ENCODE assay signal across 8 cellular contexts in genomic region chr5:171387970-171388815, GRCh38. TPM values are rescaled to one million over a fixed set of nuclear protein-coding genes. Genes with fewer than 3 reads are reported as not detected.
DNase-seq lines count a peak whose midpoint lies in the region; ATAC-seq and TF ChIP-seq lines count a peak whose summit lies in the region.

No MANE protein-coding gene starts in this region.

- H3K27me3 ChIP-seq in IMR-90 (ENCODE audit: control insufficient read depth, insufficient read depth, low read length) (no peaks in the 10 kb centered on the region), SK-N-SH (ENCODE audit: insufficient read depth) (no peaks in the 10 kb centered on the region), ovary (no peaks in the 10 kb centered on the region), thymus (ENCODE audit: control insufficient read depth, insufficient read depth) (no peaks in the 10 kb centered on the region)

- H3K9me3 Mint-ChIP-seq in activated naive CD4-positive, alpha-beta T cell treated with anti-CD3 and anti-CD28 coated beads, Interleukin-2, amount 50 U/mL, for 24 hours: no peaks in the 10 kb centered on the region
- H3K9me3 Mint-ChIP-seq in glutamatergic neuron (ENCODE audit: unreplicated experiment): peaks cover 9% of the 10 kb centered on the region

- H3K27me3 Mint-ChIP-seq in activated naive CD4-positive, alpha-beta T cell treated with anti-CD3 and anti-CD28 coated beads, Interleukin-2, amount 50 U/mL, for 24 hours: no peaks in the 10 kb centered on the region
- peaks cover 10% of the 10 kb centered on the region for H3K27me3 Mint-ChIP-seq in glutamatergic neuron (ENCODE audit: unreplicated experiment)

- H3K4me1 ChIP-seq in IMR-90 (ENCODE audit: control insufficient read depth, insufficient read depth, low read length) (no peaks in the 10 kb centered on the region; the same call in 1 of the 2 replicates), SK-N-SH (ENCODE audit: control insufficient read depth in 1 of 2, insufficient read depth in 2 of 2, low read depth in 1 of 2, low read length in 1 of 2) (peaks cover 7 to 16% of the 10 kb centered on the region in 2 experiments; a peak in 3 of 4 replicates), ovary (ENCODE audit: insufficient read depth) (peaks cover 10% of the 10 kb centered on the region), thymus (ENCODE audit: control insufficient read depth, insufficient read depth, low read length) (peaks cover 2% of the 10 kb centered on the region)

- H3K27ac Mint-ChIP-seq in activated naive CD4-positive, alpha-beta T cell treated with anti-CD3 and anti-CD28 coated beads, Interleukin-2, amount 50 U/mL, for 24 hours: peak overlapping the region; percentile 100
- H3K27ac Mint-ChIP-seq in glutamatergic neuron (ENCODE audit: unreplicated experiment): peak overlapping the region; percentile 95

- no peak overlapping the region for H4K5ac ChIP-seq in IMR-90 (ENCODE audit: low read depth, low read length)

- ATAC-seq in GM21447 (IDR thresholded peaks at IDR 0.05; ENCODE audit: unreplicated experiment) (peak; percentile 29), IMR-90 (ENCODE audit: low read depth) (peak; percentile 35)

- H2AFZ ChIP-seq in IMR-90 (replicated peaks; ENCODE audit: low read length, poor library complexity) (peak overlapping the region; percentile 95), SK-N-SH (ENCODE audit: low read depth) (no peak overlapping the region)

- DNase-seq in DMS79 (lab: John Stamatoyannopoulos, UW) (peak; percentile 7), IMR-90 (peak; percentile 75), SK-N-SH (peak; percentile 80), glutamatergic neuron (peak; percentile 87), ovary (peak; percentile 77 to 88 (median 85))

- peaks cover 41% of the 10 kb centered on the region for H3K4me1 Mint-ChIP-seq in activated naive CD4-positive, alpha-beta T cell treated with anti-CD3 and anti-CD28 coated beads, Interleukin-2, amount 50 U/mL, for 24 hours
- peaks cover 8% of the 10 kb centered on the region for H3K4me1 Mint-ChIP-seq in glutamatergic neuron (ENCODE audit: low read depth, unreplicated experiment)

- H3K9me1 ChIP-seq in IMR-90 (ENCODE audit: insufficient read depth, low read length): peaks cover 5% of the 10 kb centered on the region; the same call in 1 of the 2 replicates

- H3K36me3 Mint-ChIP-seq in activated naive CD4-positive, alpha-beta T cell treated with anti-CD3 and anti-CD28 coated beads, Interleukin-2, amount 50 U/mL, for 24 hours: peaks cover 41% of the 10 kb centered on the region
- H3K36me3 Mint-ChIP-seq in glutamatergic neuron (ENCODE audit: unreplicated experiment): no peaks in the 10 kb centered on the region

- no TSS peak for BruUV-seq in IMR-90 (replicated peaks; lab: Mats Ljungman, UMichigan)

- H3K4ac ChIP-seq in IMR-90 (ENCODE audit: low read depth, low read length): peak overlapping the region; percentile 75

- H2BK120ac ChIP-seq in IMR-90 (ENCODE audit: low read depth, low read length): no peak overlapping the region

- peaks cover 55% of the 10 kb centered on the region for H3K79me2 ChIP-seq in SK-N-SH (ENCODE audit: insufficient read depth)

- peaks cover 56% of the 10 kb centered on the region for H4K20me1 ChIP-seq in IMR-90 (ENCODE audit: insufficient read depth, low read length)
- H4K20me1 ChIP-seq in SK-N-SH (ENCODE audit: insufficient read depth): peaks cover 53% of the 10 kb centered on the region

- peak overlapping the region in 1 of 2 experiments; percentile 75; a peak in 3 of 4 replicates for H4K8ac ChIP-seq in IMR-90 (ENCODE audit: low read depth in 2 of 2, low read length in 2 of 2)

- H3K27ac ChIP-seq in IMR-90 (ENCODE audit: insufficient read depth, low read length) (peak overlapping the region; percentile 70), SK-N-SH (ENCODE audit: low read depth in 2 of 2, low read length in 1 of 2) (peak overlapping the region; percentile 84 to 88), ovary (peak overlapping the region; percentile 70 to 85), thymus (ENCODE audit: low read depth) (peak overlapping the region; percentile 92)

- H2BK5ac ChIP-seq in IMR-90 (ENCODE audit: low read depth, low read length, poor library complexity, severe bottlenecking): peak overlapping the region; percentile 56

- no peaks in the 10 kb centered on the region for H3K9me3 ChIP-seq in IMR-90 (ENCODE audit: control insufficient read depth, insufficient read depth, low read length)
- H3K9me3 ChIP-seq in SK-N-SH: no peaks in the 10 kb centered on the region
- H3K9me3 ChIP-seq in ovary: no peaks in the 10 kb centered on the region
- no peaks in the 10 kb centered on the region for H3K9me3 ChIP-seq in thymus (ENCODE audit: control insufficient read depth)

- dilution Hi-C loops in IMR-90 (cut with HindIII; ENCODE audit: low sequenced_read_pairs, unreplicated experiment): no loop called here

- peak overlapping the region; percentile 95 for H2AK9ac ChIP-seq in IMR-90 (replicated peaks; ENCODE audit: low read depth, low read length, poor library complexity)

- no peak overlapping the region for H2BK20ac ChIP-seq in IMR-90 (ENCODE audit: low read depth, low read length)

- peak overlapping the region; percentile 88 for H3K14ac ChIP-seq in IMR-90 (replicated peaks; ENCODE audit: low read depth, low read length)

- TF ChIP-seq RAD21 in IMR-90 (IDR thresholded peaks at IDR 0.05; ENCODE audit: low read length) (no peak), SK-N-SH (IDR thresholded peaks at IDR 0.05; ENCODE audit: low read length) (no peak)

- H2BK15ac ChIP-seq in IMR-90 (ENCODE audit: low read depth, low read length): no peak overlapping the region

- intact Hi-C loops in IMR-90 (cut with micrococcal nuclease) (no loop called here), ovary (cut with DNase I) (no loop called here)

- TF ChIP-seq EP300 in SK-N-SH (IDR thresholded peaks at IDR 0.05; ENCODE audit: borderline replicate concordance in 1 of 2, low read depth in 1 of 2, low read length in 1 of 2) (no peak), ovary (IDR thresholded peaks at IDR 0.05) (no peak)

- H3K18ac ChIP-seq in IMR-90 (ENCODE audit: low read depth, low read length): no peak overlapping the region; the same call in 1 of the 2 replicates

- 0% methylated on average over 27 of the region's 56 CpGs; no CpG with 5 or more reads in 1 of the 2 experiments for WGBS in IMR-90 (ENCODE audit: extremely low coverage in 2 of 2, insufficient read length in 1 of 2), 2 experiments
- 1% methylated on average over 29 of the region's 56 CpGs for WGBS in SK-N-SH (ENCODE audit: low lambda C conversion rate)
- WGBS in ovary, 3 donors: 0 to 1% (median 0%) methylated on average over 41 to 56 of the region's 56 CpGs
- under 1% methylated on average over 56 of the region's 56 CpGs for WGBS in thymus

- H4K91ac ChIP-seq in IMR-90 (ENCODE audit: insufficient read depth, low read depth, low read length): peak overlapping the region; percentile 42; the same call in 1 of the 2 replicates

- TF ChIP-seq CTCF in IMR-90 (conservative IDR thresholded peaks at IDR 0.05; ENCODE audit: low read depth, low read length) (no peak), SK-N-SH (IDR thresholded peaks at IDR 0.05) (0 out of 2 replicates have a peak, but pooled peaks have one; percentile 11), glutamatergic neuron (IDR thresholded peaks at IDR 0.05; ENCODE audit: partially characterized antibody, unreplicated experiment) (no peak), ovary (IDR thresholded peaks at IDR 0.05) (no peak)

- H3K4me3 ChIP-seq in IMR-90 (ENCODE audit: insufficient read depth, low read depth, low read length) (peak overlapping the region; percentile 63), SK-N-SH (ENCODE audit: low read depth in 2 of 2, low read length in 1 of 2) (peak overlapping the region; percentile 68 to 82), ovary (peak overlapping the region; percentile 93), thymus (ENCODE audit: low read length) (peak overlapping the region; percentile 66)

- peaks cover 0 to 13% of the 10 kb centered on the region in 2 experiments; a peak in 2 of 4 replicates for H3K79me1 ChIP-seq in IMR-90 (ENCODE audit: low read depth in 1 of 2, low read length in 2 of 2)

- H3F3A ChIP-seq in SK-N-SH (replicated peaks; ENCODE audit: insufficient read depth): peaks cover 13% of the 10 kb centered on the region

- peak overlapping the region; percentile 17; the same call in 1 of the 2 replicates for H3K56ac ChIP-seq in IMR-90 (ENCODE audit: extremely low read depth, insufficient read depth, low read length)

- POLR2A ChIA-PET in IMR-90 (lab: Charles Lee; ENCODE audit: unreplicated experiment) (no interaction called here), SK-N-SH (lab: Yijun Ruan, JAX) (interaction anchor here (0.6 to 2.3 kb wide), 7 partner anchors 7 to 399 kb away, joined by 3 to 9 read pairs (median 4); partner anchors contain the start of gene TLX3)

- TF ChIP-seq POLR2A in IMR-90 (IDR thresholded peaks at IDR 0.05; ENCODE audit: low read depth, low read length) (peak; percentile 66; the same call in 1 of the 2 replicates), ovary (IDR thresholded peaks at IDR 0.05) (no peak)

- H3K23ac ChIP-seq in IMR-90 (ENCODE audit: low read depth, low read length): peak overlapping the region; percentile 73

- no peaks in the 10 kb centered on the region for H3K9me2 ChIP-seq in SK-N-SH

- in situ Hi-C loops in IMR-90 (cut with MboI; ENCODE audit: low sequenced_read_pairs): no loop called here

- H2AK5ac ChIP-seq in IMR-90 (ENCODE audit: low read depth, low read length): peak overlapping the region; percentile 69

- H3K9ac ChIP-seq in IMR-90 (ENCODE audit: low read depth, low read length) (peak overlapping the region; percentile 73), SK-N-SH (peak overlapping the region; percentile 85)

- H3K4me2 ChIP-seq in IMR-90 (ENCODE audit: low read depth, low read length) (peak overlapping the region; percentile 97), SK-N-SH (peak overlapping the region; percentile 89)

- CTCF ChIA-PET in IMR-90 (lab: Yijun Ruan, JAX) (no interaction called here), SK-N-SH (lab: Yijun Ruan, JAX) (interaction anchor here (1.2 kb wide), 1 partner anchor 46 kb away, joined by 6 read pairs; no protein-coding TSS in a partner anchor)

- H3K4me3 Mint-ChIP-seq in activated naive CD4-positive, alpha-beta T cell treated with anti-CD3 and anti-CD28 coated beads, Interleukin-2, amount 50 U/mL, for 24 hours: peak overlapping the region; percentile 98
- peak overlapping the region; percentile 95 for H3K4me3 Mint-ChIP-seq in glutamatergic neuron (ENCODE audit: unreplicated experiment)

- H3K36me3 ChIP-seq in IMR-90 (ENCODE audit: control insufficient read depth, insufficient read depth, low read length) (peaks cover 12% of the 10 kb centered on the region), SK-N-SH (replicated peaks in 1 of 2; ENCODE audit: control insufficient read depth in 1 of 2, insufficient read depth in 2 of 2, low read length in 1 of 2) (peaks cover 36 to 40% of the 10 kb centered on the region in 2 experiments), ovary (no peaks in the 10 kb centered on the region), thymus (ENCODE audit: control insufficient read depth, insufficient read depth) (peaks cover 7% of the 10 kb centered on the region)

RNA-seq across cellular contexts. Expression of gene NPM1, which starts 0.5 kb away (rescaled TPM):
- total RNA-seq in IMR-90 (2012; rRNA removed) (856 and 1,596 TPM in 2 replicates), glutamatergic neuron (ENCODE audit: unreplicated experiment) (600 TPM), ovary (1,000 to 10,000 TPM; 1,123 to 2,623 (median 1,600) TPM)
- polyA plus RNA-seq in IMR-90 (2012; rRNA removed) (929 and 3,169 TPM in 2 replicates), SK-N-SH (2012; rRNA removed) (601 and 4,764 TPM in 2 replicates), ovary (1,000 to 10,000 TPM; 2,200 to 3,932 TPM), thymus (2,207 TPM)
- 105 and 178 TPM in 2 replicates for polyA plus RNA-seq in IMR-90 (2012; cell fraction: cytosol; rRNA removed)
- 29.5 and 252 TPM in 2 replicates for polyA plus RNA-seq in IMR-90 (2012; cell fraction: nucleus; rRNA removed; ENCODE audit: low replicate concordance)
- polyA plus RNA-seq in SK-N-SH (2012; cell fraction: cytosol; rRNA removed): 831 and 5,787 TPM in 2 replicates
- polyA plus RNA-seq in SK-N-SH (2012; cell fraction: nucleus; rRNA removed): 180 and 3,140 TPM in 2 replicates

RNA-seq across cellular contexts. Expression of gene FGF18, which starts 31.3 kb away (rescaled TPM):
- total RNA-seq in IMR-90 (2012; rRNA removed) (under 0.01 TPM in 1 of 2 replicates, not detected in the other), glutamatergic neuron (ENCODE audit: unreplicated experiment) (26.3 TPM), ovary (1 to 10 TPM in 2 of 7 donors, under 1 TPM in 4, not detected in 1; 0.32 to 7.9 (median 0.74) TPM)
- polyA plus RNA-seq in IMR-90 (2012; rRNA removed) (0.15 and 0.22 TPM in 2 replicates), SK-N-SH (2012; rRNA removed) (0.67 and 0.89 TPM in 2 replicates), ovary (under 1 TPM; 0.27 to 0.33 TPM), thymus (0.82 TPM)
- 0.11 TPM in 1 of 2 replicates, not detected in the other for polyA plus RNA-seq in IMR-90 (2012; cell fraction: cytosol; rRNA removed)
- 0.65 and 0.67 TPM in 2 replicates for polyA plus RNA-seq in IMR-90 (2012; cell fraction: nucleus; rRNA removed; ENCODE audit: low replicate concordance)
- polyA plus RNA-seq in SK-N-SH (2012; cell fraction: cytosol; rRNA removed): 0.44 and 0.51 TPM in 2 replicates
- 0.70 and 1.2 TPM in 2 replicates for polyA plus RNA-seq in SK-N-SH (2012; cell fraction: nucleus; rRNA removed)

Comparison
In these comparisons a context has a peak if more than half of its experiments do, and no peak if none do; other contexts are left out.
1. Peak in every context shown above with its lines: DNase-seq, ATAC-seq, H3K4me3 ChIP-seq and H3K27ac ChIP-seq.
2. DNase-seq: peak in every context shown above with its lines; median percentile 87 in glutamatergic neuron; 85 in ovary; 80 in SK-N-SH; 75 in IMR-90; 7 in DMS79.